ENCODE assay signal across 1 cellular context in the genomic region with DNA sequence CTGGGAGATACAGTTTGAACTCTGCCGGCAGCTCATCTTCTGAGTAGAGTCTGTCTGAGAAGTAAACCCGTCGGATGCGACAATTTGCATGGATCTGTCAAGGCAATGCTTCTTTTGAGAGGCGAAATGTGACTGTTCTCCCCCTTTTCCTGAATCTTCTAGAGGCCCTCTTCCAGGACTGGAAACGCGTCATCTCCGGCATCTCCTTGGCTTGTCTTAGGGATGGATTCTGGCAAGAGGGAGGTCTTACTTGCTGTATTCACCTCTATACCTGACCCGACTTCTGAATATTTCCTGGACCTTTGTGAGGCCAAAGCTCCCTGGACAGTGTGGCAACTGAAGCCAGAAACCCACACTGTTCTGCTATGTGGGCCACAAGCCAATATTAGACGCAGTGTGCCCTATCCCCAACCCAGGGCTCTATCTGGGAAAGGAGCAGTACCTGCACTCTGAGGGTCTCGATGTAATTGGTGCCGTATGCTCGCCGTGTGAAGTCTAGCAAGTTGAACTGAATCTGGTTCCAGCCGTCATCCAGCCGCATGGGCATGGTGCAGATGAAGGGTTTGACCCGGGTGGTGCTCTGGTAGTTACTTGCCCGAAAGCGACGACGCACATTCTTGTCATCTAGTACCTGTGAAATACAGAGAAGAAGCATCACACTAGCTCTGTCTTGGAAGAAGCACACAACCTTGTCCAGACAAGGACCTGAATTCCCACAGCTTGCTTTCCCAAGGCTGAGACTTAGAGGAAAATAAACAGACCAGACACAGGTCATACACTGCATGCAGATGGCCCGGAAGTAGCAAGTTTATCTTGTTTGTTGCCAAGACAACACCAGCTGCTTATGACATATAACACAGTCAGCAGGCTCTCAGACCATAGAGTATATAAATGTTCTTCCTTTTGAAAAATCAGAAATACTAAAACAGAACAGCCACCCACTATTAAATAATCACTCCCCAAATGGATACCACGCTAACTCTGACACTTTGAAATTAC.
TF ChIP-seq lines count a peak whose summit lies in the region.

No MANE protein-coding gene starts in this region.

TF ChIP-seq in WTC11, 78 proteins besides CTCF, POLR2A, EP300 and RAD21 (continued from another document):
- TF ChIP-seq HMGXB4 (CRISPR knock-in tag; IDR thresholded peaks at IDR 0.05) = no peak
- TF ChIP-seq EMX1 (CRISPR knock-in tag; IDR thresholded peaks at IDR 0.05) = no peak
- TF ChIP-seq TP53 (CRISPR knock-in tag; IDR thresholded peaks at IDR 0.05) = no peak
- TF ChIP-seq IRF2 (CRISPR knock-in tag; IDR thresholded peaks at IDR 0.05; ENCODE audit: borderline replicate concordance, low read depth) = no peak
- no peak for TF ChIP-seq NFATC4 (CRISPR knock-in tag; IDR thresholded peaks at IDR 0.05)
- TF ChIP-seq NR1H2 (CRISPR knock-in tag; IDR thresholded peaks at IDR 0.05) = no peak
- no peak for TF ChIP-seq ZNF396 (CRISPR knock-in tag; IDR thresholded peaks at IDR 0.05; ENCODE audit: borderline replicate concordance)
- TF ChIP-seq, protein P1, sequence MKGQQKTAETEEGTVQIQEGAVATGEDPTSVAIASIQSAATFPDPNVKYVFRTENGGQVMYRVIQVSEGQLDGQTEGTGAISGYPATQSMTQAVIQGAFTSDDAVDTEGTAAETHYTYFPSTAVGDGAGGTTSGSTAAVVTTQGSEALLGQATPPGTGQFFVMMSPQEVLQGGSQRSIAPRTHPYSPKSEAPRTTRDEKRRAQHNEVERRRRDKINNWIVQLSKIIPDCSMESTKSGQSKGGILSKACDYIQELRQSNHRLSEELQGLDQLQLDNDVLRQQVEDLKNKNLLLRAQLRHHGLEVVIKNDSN (CRISPR knock-in tag; IDR thresholded peaks at IDR 0.05) = no peak
- TF ChIP-seq GABPB1 (CRISPR knock-in tag; IDR thresholded peaks at IDR 0.05) = no peak
- no peak for TF ChIP-seq USF2 (CRISPR knock-in tag; IDR thresholded peaks at IDR 0.05)
- TF ChIP-seq E2F1 (CRISPR knock-in tag; IDR thresholded peaks at IDR 0.05) = no peak
- TF ChIP-seq, protein P2, sequence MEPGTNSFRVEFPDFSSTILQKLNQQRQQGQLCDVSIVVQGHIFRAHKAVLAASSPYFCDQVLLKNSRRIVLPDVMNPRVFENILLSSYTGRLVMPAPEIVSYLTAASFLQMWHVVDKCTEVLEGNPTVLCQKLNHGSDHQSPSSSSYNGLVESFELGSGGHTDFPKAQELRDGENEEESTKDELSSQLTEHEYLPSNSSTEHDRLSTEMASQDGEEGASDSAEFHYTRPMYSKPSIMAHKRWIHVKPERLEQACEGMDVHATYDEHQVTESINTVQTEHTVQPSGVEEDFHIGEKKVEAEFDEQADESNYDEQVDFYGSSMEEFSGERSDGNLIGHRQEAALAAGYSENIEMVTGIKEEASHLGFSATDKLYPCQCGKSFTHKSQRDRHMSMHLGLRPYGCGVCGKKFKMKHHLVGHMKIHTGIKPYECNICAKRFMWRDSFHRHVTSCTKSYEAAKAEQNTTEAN (CRISPR knock-in tag; IDR thresholded peaks at IDR 0.05) = no peak
